In the genomic region with DNA sequence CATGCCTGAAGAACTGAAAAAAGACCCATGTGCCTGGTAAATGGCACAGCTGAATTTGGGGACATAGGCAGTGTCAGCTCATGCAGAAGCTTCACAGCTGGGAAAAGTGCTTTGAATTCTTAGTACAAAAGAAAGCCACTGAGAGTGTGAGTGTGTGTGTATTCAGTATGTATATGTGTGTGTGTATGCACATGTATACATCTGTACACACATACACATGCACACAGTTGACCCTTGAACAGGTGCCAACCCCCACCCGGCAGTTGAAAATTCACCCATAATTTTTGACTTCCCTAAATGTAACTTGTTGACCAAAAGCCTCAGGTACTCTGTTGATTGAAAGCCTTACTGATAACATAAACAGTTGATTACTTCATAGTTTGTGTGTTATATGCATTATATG, we compare ENCODE assay signal across 8 cellular contexts.
A peak's percentile ranks its signal among the peaks of the same experiment; 100 is the strongest.
DNase-seq lines count a peak whose midpoint lies in the region; ATAC-seq and TF ChIP-seq lines count a peak whose summit lies in the region.

No MANE protein-coding gene starts in this region.

- DNase-seq in stimulated activated CD4-positive, alpha-beta T cell treated with anti-CD3 and anti-CD28 coated beads, Interleukin-4, amount 100 ng/mL, for 24 hours = peak; percentile 2
- no peak for DNase-seq in stimulated activated CD4-positive, alpha-beta T cell treated with anti-CD3 and anti-CD28 coated beads, Interleukin-1b, Interleukin-23, amount 100 ng/mL, for 48 hours
- DNase-seq in RPMI8226 (peak; percentile 43), erythroblast (lab: John Stamatoyannopoulos, UW) (peak; percentile 12 to 39), amniotic stem cell (lab: John Stamatoyannopoulos, UW) (no peak), activated gamma-delta T cell treated with Interleukin-2 at 50 U/mL for 16 hours (no peak), UCSD-AML1 (lab: John Stamatoyannopoulos, UW; ENCODE audit: unreplicated experiment) (no peak)

- TF ChIP-seq POLR2A in erythroblast (IDR thresholded peaks at IDR 0.05; ENCODE audit: low read length) = no peak

- no peak for ATAC-seq in HG03139 (IDR thresholded peaks at IDR 0.05; ENCODE audit: unreplicated experiment)

Comparison
In these comparisons a context has a peak if more than half of its experiments do, and no peak if none do; other contexts are left out.
1. DNase-seq: peak in stimulated activated CD4-positive, alpha-beta T cell treated with anti-CD3 and anti-CD28 coated beads, Interleukin-4, amount 100 ng/mL, for 24 hours (single experiment), RPMI8226 (single experiment) and erythroblast (2 of 2); none in stimulated activated CD4-positive, alpha-beta T cell treated with anti-CD3 and anti-CD28 coated beads, Interleukin-1b, Interleukin-23, amount 100 ng/mL, for 48 hours (single experiment), amniotic stem cell (single experiment), activated gamma-delta T cell treated with Interleukin-2 at 50 U/mL for 16 hours (single experiment) and UCSD-AML1 (single experiment).